Comparison of ENCODE assay signal across 25 cellular contexts in the genomic region with DNA sequence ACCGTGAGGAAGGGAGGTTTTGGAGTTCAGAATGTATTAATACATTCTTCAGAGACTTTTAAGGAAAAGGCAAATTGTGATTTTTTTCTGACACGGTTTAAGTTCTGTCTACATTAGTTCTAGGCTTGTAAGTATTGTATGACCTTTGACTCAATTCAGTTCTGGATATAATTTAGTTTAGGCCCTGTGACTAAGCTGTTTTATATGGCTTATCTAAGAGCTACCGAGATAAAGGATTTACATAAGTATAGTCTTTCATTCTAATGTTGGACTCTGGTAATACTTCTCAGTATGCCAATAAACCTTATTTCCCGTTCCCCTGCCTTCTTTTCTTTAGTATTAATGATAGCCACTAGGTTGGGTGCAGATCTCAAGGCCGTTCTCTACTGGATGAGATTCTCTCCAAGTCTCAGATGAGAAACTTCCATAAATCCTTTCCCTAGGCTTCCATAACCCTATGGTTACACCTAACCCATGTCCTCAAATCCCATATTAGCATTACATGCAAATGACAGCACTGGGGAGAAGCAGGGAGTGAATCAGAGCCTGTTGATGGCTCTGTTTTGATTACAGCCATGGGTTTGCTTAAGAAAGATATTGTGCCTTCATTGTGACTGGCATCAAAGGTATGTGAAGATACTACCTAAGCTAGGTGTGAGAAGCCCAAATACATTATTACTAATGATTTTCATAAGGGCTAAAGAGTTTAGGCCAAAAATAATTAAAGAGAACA. TPM values are rescaled to one million over a fixed set of nuclear protein-coding genes. Genes with fewer than 3 reads are reported as not detected.
DNase-seq lines count a peak whose midpoint lies in the region; ATAC-seq, FAIRE-seq and TF ChIP-seq lines count a peak whose summit lies in the region.
"Had no signal": no experiment of that assay in that cellular context is flagged by ENCODE, and none has a peak within 500 bp of the region (broad histone marks: within the 10 kb centered on the region; RNA-seq: fewer than 3 reads in every experiment).

No MANE protein-coding gene starts in this region.

- H3K9me3 ChIP-seq in stomach: no peaks in the 10 kb centered on the region
- H3K9me3 ChIP-seq: BLaER1 had no signal

- peak overlapping the region; percentile 51 to 72 (median 61) for H3K27ac ChIP-seq in stomach
- H3K27ac ChIP-seq: BLaER1, PC-9 had no signal

- ATAC-seq in HG03175 (IDR thresholded peaks at IDR 0.05; ENCODE audit: unreplicated experiment): no peak

- DNase-seq in HT-29 (ENCODE audit: low spot score): peak; percentile 45
- peak; percentile 56 for DNase-seq in bronchial epithelial cell (ENCODE audit: low read depth)
- DNase-seq in mesothelial cell of epicardium (ENCODE audit: low spot score in 2 of 2, unreplicated experiment in 2 of 2): no peak
- no peak for DNase-seq in stomach
- DNase-seq in SHP77 treated with DMSO at 0.1 percent for 48 hours (lab: John Stamatoyannopoulos, UW): no peak
- no peak for DNase-seq in NCI-H1417 (lab: John Stamatoyannopoulos, UW)
- no peak for DNase-seq in NCI-H345 treated with DMSO at 0.1 percent for 48 hours (lab: John Stamatoyannopoulos, UW; ENCODE audit: unreplicated experiment)
- DNase-seq: CD4-positive, CD25-positive, alpha-beta regulatory T cell; NCI-H1092 treated with DMSO at 0.1 percent for 48 hours; NCI-H1436 treated with DMSO at 0.1 percent for 48 hours; NCI-H187 treated with DMSO at 0.1 percent for 48 hours; NCI-H2171 treated with DMSO at 0.1 percent for 48 hours; NCI-H446; NCI-H524 treated with DMSO at 0.1 percent for 48 hours; Right ventricle myocardium superior; RPMI8226 had no signal

- intact Hi-C loops in stomach (cut with DNase I; ENCODE audit: low total_unique reads): no loop called here

- FAIRE-seq in bronchial epithelial cell (lab: Jason Lieb, UNC): no peak
- FAIRE-seq: D721Med, GM19239, H54 had no signal

- H3K4me1 ChIP-seq in stomach: peaks cover 5 to 25% (median 11%) of the 10 kb centered on the region in 4 donors

- H3K27me3 Mint-ChIP-seq in mesothelial cell of epicardium (ENCODE audit: low read depth): no peaks in the 10 kb centered on the region
- H3K27me3 Mint-ChIP-seq: CD4-positive, CD25-positive, alpha-beta regulatory T cell had no signal

- H3K4me1 Mint-ChIP-seq in mesothelial cell of epicardium: peaks cover 40% of the 10 kb centered on the region

- peaks cover 2% of the 10 kb centered on the region for H3K36me3 Mint-ChIP-seq in mesothelial cell of epicardium
- H3K36me3 Mint-ChIP-seq: CD4-positive, CD25-positive, alpha-beta regulatory T cell had no signal

- H3K4me3 Mint-ChIP-seq in mesothelial cell of epicardium: no peak overlapping the region
- H3K4me3 Mint-ChIP-seq: CD4-positive, CD25-positive, alpha-beta regulatory T cell had no signal

- TF ChIP-seq POLR2A in stomach (IDR thresholded peaks at IDR 0.05): no peak

- H3K9me3 Mint-ChIP-seq in mesothelial cell of epicardium: no peaks in the 10 kb centered on the region

- WGBS in stomach, 5 donors: 30 to 69% (median 40%) methylated on average over 5 of the region's 5 CpGs

- H3K27me3 ChIP-seq in bronchial epithelial cell (ENCODE audit: control insufficient read depth, insufficient read depth, low read length) (no peaks in the 10 kb centered on the region), stomach (no peaks in the 10 kb centered on the region)
- H3K27me3 ChIP-seq: BLaER1 had no signal

- no peaks in the 10 kb centered on the region for H3K36me3 ChIP-seq in bronchial epithelial cell (ENCODE audit: control insufficient read depth, insufficient read depth, low read length)
- H3K36me3 ChIP-seq in stomach: no peaks in the 10 kb centered on the region
- H3K36me3 ChIP-seq: BLaER1 had no signal

- TF ChIP-seq EP300 in stomach (IDR thresholded peaks at IDR 0.05): no peak

- TF ChIP-seq CTCF in bronchial epithelial cell (IDR thresholded peaks at IDR 0.05; ENCODE audit: insufficient read depth, low read length, severe bottlenecking) (no peak), mesothelial cell of epicardium (IDR thresholded peaks at IDR 0.05; ENCODE audit: unreplicated experiment) (no peak), stomach (IDR thresholded peaks at IDR 0.05) (no peak)

- H3K4me3 ChIP-seq in bronchial epithelial cell (ENCODE audit: low read depth, low read length) (no peak overlapping the region), stomach (no peak overlapping the region)
- H3K4me3 ChIP-seq: BLaER1, PC-9 had no signal

- peak overlapping the region; percentile 23 for H3K27ac Mint-ChIP-seq in mesothelial cell of epicardium
- H3K27ac Mint-ChIP-seq: CD4-positive, CD25-positive, alpha-beta regulatory T cell had no signal

RNA-seq across cellular contexts. Expression of a gene that starts 38.7 kb away (rescaled TPM):
- total RNA-seq in HT-29 (2014; rRNA removed; shearing (Covaris generic)): 5.5 and 6.9 TPM in 2 replicates
- 2.9 and 8.1 TPM in 2 replicates for total RNA-seq in bronchial epithelial cell
- 59.8 to 73.5 TPM (median 69.9 TPM) in 3 replicates for total RNA-seq in mesothelial cell of epicardium
- total RNA-seq in stomach: 1 to 10 TPM in 4 of 5 donors, not detected in 1; 1.5 to 3.6 (median 2.3) TPM
- 10 to 100 TPM in 1 of 3 donors, 1 to 10 TPM in 2; 1.1 to 27.7 (median 4.6) TPM for polyA plus RNA-seq in stomach
- total RNA-seq: A172; CD4-positive, CD25-positive, alpha-beta regulatory T cell; Right ventricle myocardium superior; SK-MEL-5 had no signal
- polyA plus RNA-seq: AG04450; CD4-positive, CD25-positive, alpha-beta regulatory T cell had no signal

Comparison
In these comparisons a context has a peak if more than half of its experiments do, and no peak if none do; other contexts are left out.
1. DNase-seq: peak in HT-29 (single experiment) and bronchial epithelial cell (single experiment); none in mesothelial cell of epicardium (0 of 2), stomach (single experiment), SHP77 treated with DMSO at 0.1 percent for 48 hours (single experiment), NCI-H1417 (0 of 3) and NCI-H345 treated with DMSO at 0.1 percent for 48 hours (single experiment).